In genomic region chr9:107274096-107274495, GRCh38 we compare ENCODE assay signal across 14 cellular contexts. TPM values are rescaled to one million over a fixed set of nuclear protein-coding genes. Genes with fewer than 3 reads are reported as not detected.
DNase-seq lines count a peak whose midpoint lies in the region; ATAC-seq, FAIRE-seq and TF ChIP-seq lines count a peak whose summit lies in the region.
"Had no signal": no experiment of that assay in that cellular context is flagged by ENCODE, and none has a peak within 500 bp of the region (broad histone marks: within the 10 kb centered on the region; RNA-seq: fewer than 3 reads in every experiment).

No MANE protein-coding gene starts in this region.

- H3K4me3 Mint-ChIP-seq in natural killer cell (no peak overlapping the region), type B pancreatic cell (no peak overlapping the region)
- no peak overlapping the region for H3K4me3 Mint-ChIP-seq in natural killer cell treated with Interleukin-12 subunit alpha and Interleukin-12 subunit beta and Interleukin-15 and Interleukin-18, amount 100 ng/mL, for 72 hours
- H3K4me3 Mint-ChIP-seq: activated naive CD4-positive, alpha-beta T cell treated with anti-CD3 and anti-CD28 coated beads, Interleukin-2, amount 10 ng/mL, durations not matched to agents 7 days and 5 days had no signal

- FAIRE-seq in GM12891 (lab: Jason Lieb, UNC): no peak

- H3K27ac Mint-ChIP-seq in natural killer cell (no peak overlapping the region), type B pancreatic cell (no peak overlapping the region)
- no peak overlapping the region for H3K27ac Mint-ChIP-seq in natural killer cell treated with Interleukin-12 subunit alpha and Interleukin-12 subunit beta and Interleukin-15 and Interleukin-18, amount 100 ng/mL, for 72 hours
- H3K27ac Mint-ChIP-seq: activated naive CD4-positive, alpha-beta T cell treated with anti-CD3 and anti-CD28 coated beads, Interleukin-2, amount 10 ng/mL, durations not matched to agents 7 days and 5 days had no signal

- H3K27ac ChIP-seq in brain microvascular endothelial cell: no peak overlapping the region
- H3K27ac ChIP-seq: HL-60, lower lobe of right lung, transverse colon, VCaP had no signal

- H3K36me3 Mint-ChIP-seq in natural killer cell (no peaks in the 10 kb centered on the region), type B pancreatic cell (no peaks in the 10 kb centered on the region)
- no peaks in the 10 kb centered on the region for H3K36me3 Mint-ChIP-seq in natural killer cell treated with Interleukin-12 subunit alpha and Interleukin-12 subunit beta and Interleukin-15 and Interleukin-18, amount 100 ng/mL, for 72 hours
- H3K36me3 Mint-ChIP-seq: activated naive CD4-positive, alpha-beta T cell treated with anti-CD3 and anti-CD28 coated beads, Interleukin-2, amount 10 ng/mL, durations not matched to agents 7 days and 5 days had no signal

- no peak for TF ChIP-seq POLR2A in GM12891 (IDR thresholded peaks at IDR 0.05; ENCODE audit: low read depth, low read length)

- no peaks in the 10 kb centered on the region for H3K27me3 ChIP-seq in brain microvascular endothelial cell (replicated peaks)
- H3K27me3 ChIP-seq: transverse colon had no signal

- no peaks in the 10 kb centered on the region for H3K9me3 Mint-ChIP-seq in natural killer cell
- no peaks in the 10 kb centered on the region for H3K9me3 Mint-ChIP-seq in natural killer cell treated with Interleukin-12 subunit alpha and Interleukin-12 subunit beta and Interleukin-15 and Interleukin-18, amount 100 ng/mL, for 72 hours
- H3K9me3 Mint-ChIP-seq in type B pancreatic cell: no peaks in the 10 kb centered on the region
- H3K9me3 Mint-ChIP-seq: activated naive CD4-positive, alpha-beta T cell treated with anti-CD3 and anti-CD28 coated beads, Interleukin-2, amount 10 ng/mL, durations not matched to agents 7 days and 5 days had no signal

- no peaks in the 10 kb centered on the region for H3K27me3 Mint-ChIP-seq in natural killer cell (ENCODE audit: low read depth in 2 of 2)
- H3K27me3 Mint-ChIP-seq in natural killer cell treated with Interleukin-12 subunit alpha and Interleukin-12 subunit beta and Interleukin-15 and Interleukin-18, amount 100 ng/mL, for 72 hours: peaks cover 4 to 17% of the 10 kb centered on the region in 2 donors
- no peaks in the 10 kb centered on the region for H3K27me3 Mint-ChIP-seq in type B pancreatic cell

- ATAC-seq in natural killer cell: peak; percentile 50 to 64 (median 54)
- no peak for ATAC-seq in natural killer cell treated with Interleukin-12 subunit alpha and Interleukin-12 subunit beta and Interleukin-15 and Interleukin-18, amount 100 ng/mL, for 72 hours
- ATAC-seq in HG03175 (IDR thresholded peaks at IDR 0.05; ENCODE audit: unreplicated experiment): peak; percentile 83

- H3K4me1 Mint-ChIP-seq in natural killer cell (peaks cover 12 to 16% of the 10 kb centered on the region in 2 donors), type B pancreatic cell (ENCODE audit: unreplicated experiment) (peaks cover 15% of the 10 kb centered on the region)
- H3K4me1 Mint-ChIP-seq in natural killer cell treated with Interleukin-12 subunit alpha and Interleukin-12 subunit beta and Interleukin-15 and Interleukin-18, amount 100 ng/mL, for 72 hours (ENCODE audit: low read depth in 2 of 2): peaks cover 10 to 13% of the 10 kb centered on the region in 2 donors
- H3K4me1 Mint-ChIP-seq: activated naive CD4-positive, alpha-beta T cell treated with anti-CD3 and anti-CD28 coated beads, Interleukin-2, amount 10 ng/mL, durations not matched to agents 7 days and 5 days had no signal

- TF ChIP-seq CTCF in natural killer cell (IDR thresholded peaks at IDR 0.05) (no peak), brain microvascular endothelial cell (IDR thresholded peaks at IDR 0.05; ENCODE audit: low read depth, low read length, missing control alignments) (peak; percentile 21), type B pancreatic cell (conservative IDR thresholded peaks at IDR 0.05) (peak; percentile 45)

- intact Hi-C loops in natural killer cell (cut with micrococcal nuclease): no loop called here

- H3K4me3 ChIP-seq in brain microvascular endothelial cell (ENCODE audit: low read depth, low read length): no peak overlapping the region
- H3K4me3 ChIP-seq: lower lobe of right lung, transverse colon had no signal

- no peak for DNase-seq in natural killer cell
- no peak for DNase-seq in natural killer cell treated with Interleukin-12 subunit alpha and Interleukin-12 subunit beta and Interleukin-15 and Interleukin-18, amount 100 ng/mL, for 72 hours (ENCODE audit: low spot score)
- DNase-seq in brain microvascular endothelial cell: no peak
- DNase-seq in type B pancreatic cell (ENCODE audit: extremely low spot score, unreplicated experiment): no peak
- DNase-seq in D341Med (ENCODE audit: low spot score): no peak
- no peak for DNase-seq in GM12891 (ENCODE audit: insufficient read length, low spot score)
- DNase-seq in GM03348 (ENCODE audit: low spot score): no peak
- DNase-seq: activated naive CD4-positive, alpha-beta T cell treated with anti-CD3 and anti-CD28 coated beads, Interleukin-2, amount 10 ng/mL, durations not matched to agents 7 days and 5 days; lower lobe of right lung; NCI-H524 treated with DMSO at 0.1 percent for 48 hours; transverse colon had no signal

- in situ Hi-C loops in brain microvascular endothelial cell (cut with HindIII; ENCODE audit: low pct_ligation_motif_present, low sequenced_read_pairs): no loop called here

- H3K36me3 ChIP-seq in brain microvascular endothelial cell (replicated peaks): no peaks in the 10 kb centered on the region
- H3K36me3 ChIP-seq: lower lobe of right lung, transverse colon had no signal

TF ChIP-seq in GM12891, 5 proteins besides CTCF, POLR2A, EP300 and RAD21:
- TF ChIP-seq TAF1 (IDR thresholded peaks at IDR 0.05; ENCODE audit: low read depth, low read length) (no peak), SPI1 (IDR thresholded peaks at IDR 0.05; ENCODE audit: low read depth, low read length) (no peak), POLR2AphosphoS5 (IDR thresholded peaks at IDR 0.05; ENCODE audit: low read depth, low read length) (no peak), POU2F2 (IDR thresholded peaks at IDR 0.05; ENCODE audit: low read depth, low read length) (no peak), PAX5 (IDR thresholded peaks at IDR 0.05; ENCODE audit: insufficient read depth, low read length, severe bottlenecking) (no peak)

RNA-seq across cellular contexts. Expression of gene RAD23B, which starts 9.0 kb away (rescaled TPM):
- total RNA-seq in natural killer cell (100 to 1,000 TPM in 1 of 3 donors, 10 to 100 TPM in 2; 85.6 to 101 (median 92.6) TPM), type B pancreatic cell (ENCODE audit: low replicate concordance) (134 and 186 TPM in 2 replicates)
- 10 to 100 TPM; 94.7 to 94.8 TPM for total RNA-seq in natural killer cell treated with Interleukin-12 subunit alpha and Interleukin-12 subunit beta and Interleukin-15 and Interleukin-18, amount 100 ng/mL, for 72 hours
- 48.3 TPM for polyA plus RNA-seq in GM12891 (2012; ENCODE audit: low read depth, missing spikeins)

Comparison
In these comparisons a context has a peak if more than half of its experiments do, and no peak if none do; other contexts are left out.
1. ATAC-seq: peak in natural killer cell (3 of 3) and HG03175 (single experiment); none in natural killer cell treated with Interleukin-12 subunit alpha and Interleukin-12 subunit beta and Interleukin-15 and Interleukin-18, amount 100 ng/mL, for 72 hours (0 of 2).